ENCODE assay signal across 10 cellular contexts in genomic region chr2:73200281-73200680, GRCh38. TPM values are rescaled to one million over a fixed set of nuclear protein-coding genes. Genes with fewer than 3 reads are reported as not detected.
DNase-seq lines count a peak whose midpoint lies in the region; ATAC-seq, FAIRE-seq and TF ChIP-seq lines count a peak whose summit lies in the region.
"Not testable (repeated sequence)": the region's sequence is repeated elsewhere in the genome, so short reads cannot be mapped to it uniquely, and the experiment has no call there.
"Had no signal": no experiment of that assay in that cellular context is flagged by ENCODE, and none has a peak within 500 bp of the region (broad histone marks: within the 10 kb centered on the region; RNA-seq: fewer than 3 reads in every experiment).

No MANE protein-coding gene starts in this region.

- H3K4me1 Mint-ChIP-seq in activated CD8-positive, alpha-beta T cell treated with anti-CD3 and anti-CD28 coated beads for 36 hours (ENCODE audit: low read depth), result not testable (repeated sequence)

- not testable (repeated sequence) for H3K79me2 ChIP-seq in GM23248 (ENCODE audit: insufficient read depth); HepG2 (ENCODE audit: insufficient read depth, low read length)

- H3K27me3 ChIP-seq in GM23248 (replicated peaks; ENCODE audit: insufficient read depth), result peaks cover 76% of the 10 kb centered on the region
- H3K27me3 ChIP-seq in HepG2 (ENCODE audit: control insufficient read depth in 1 of 2, insufficient read depth in 2 of 2, low read length in 2 of 2), result not testable (repeated sequence)

- TF ChIP-seq RAD21 in HepG2 (CRISPR knock-in tag; IDR thresholded peaks at IDR 0.05), result not testable (repeated sequence)

- H3K4me3 ChIP-seq in GM23248; epithelial cell of esophagus (ENCODE audit: low read length); HepG2 (replicated peaks in 1 of 3; ENCODE audit: insufficient read depth in 1 of 3, low read depth in 2 of 3, low read length in 3 of 3): not testable (repeated sequence)

- H3K9me3 ChIP-seq in GM23248 (ENCODE audit: low read depth); HepG2 (ENCODE audit: low read length): not testable (repeated sequence)

- CTCF ChIA-PET in activated CD8-positive, alpha-beta T cell treated with anti-CD3 and anti-CD28 coated beads for 36 hours (lab: Charles Lee), result interaction anchor here (1.2 to 1.3 kb wide), 2 partner anchors 12 to 23 kb away, joined by 3 to 6 read pairs; no protein-coding TSS in a partner anchor
- CTCF ChIA-PET in HepG2 (lab: Yijun Ruan, JAX; ENCODE audit: low intra/inter-chr PET ratio, low total read pairs), result not testable (repeated sequence)

- H3K4me1 ChIP-seq in GM23248 (ENCODE audit: insufficient read depth), result not testable (repeated sequence)
- H3K4me1 ChIP-seq in HepG2 (ENCODE audit: insufficient read depth, low read length), result peaks cover 55% of the 10 kb centered on the region

- not testable (repeated sequence) for TF ChIP-seq CTCF in activated CD8-positive, alpha-beta T cell treated with anti-CD3 and anti-CD28 coated beads for 36 hours (IDR thresholded peaks at IDR 0.05); epithelial cell of esophagus (IDR thresholded peaks at IDR 0.05; ENCODE audit: insufficient read depth, low read depth, low read length, missing control alignments); HepG2 (CRISPR knock-in tag; IDR thresholded peaks at IDR 0.05)

- not testable (repeated sequence) for H3K9me2 ChIP-seq in GM23248 (ENCODE audit: insufficient read depth)

- FAIRE-seq in HepG2 (lab: Jason Lieb, UNC), result not testable (repeated sequence)

- peak; percentile 24 for DNase-seq in GM23248
- DNase-seq in RPMI7951 (ENCODE audit: low read depth), result peak; percentile 36
- not testable (repeated sequence) for DNase-seq in activated CD8-positive, alpha-beta T cell treated with anti-CD3 and anti-CD28 coated beads for 36 hours; HepG2 (ENCODE audit: low spot score)
- peak; percentile 29 for DNase-seq in astrocyte of the hippocampus (ENCODE audit: low read depth, low spot score)
- peak; percentile 79 for DNase-seq in epithelial cell of esophagus (ENCODE audit: low read depth)

- H3K4me2 ChIP-seq in GM23248 (ENCODE audit: unreplicated experiment); HepG2 (ENCODE audit: low read depth, low read length): not testable (repeated sequence)

- H3K9me3 Mint-ChIP-seq in activated CD8-positive, alpha-beta T cell treated with anti-CD3 and anti-CD28 coated beads for 36 hours, result not testable (repeated sequence)

- not testable (repeated sequence) for H3K4me3 Mint-ChIP-seq in activated CD8-positive, alpha-beta T cell treated with anti-CD3 and anti-CD28 coated beads for 36 hours

- H3K27me3 Mint-ChIP-seq in activated CD8-positive, alpha-beta T cell treated with anti-CD3 and anti-CD28 coated beads for 36 hours, result peaks cover 45% of the 10 kb centered on the region

- not testable (repeated sequence) for H3K9ac ChIP-seq in GM23248; HepG2 (ENCODE audit: insufficient read depth, low read depth, low read length)

- intact Hi-C loops in activated CD8-positive, alpha-beta T cell treated with anti-CD3 and anti-CD28 coated beads for 36 hours (cut with micrococcal nuclease); HepG2 (cut with micrococcal nuclease; ENCODE audit: unreplicated experiment): not testable (repeated sequence)

- not testable (repeated sequence) for H3K27ac Mint-ChIP-seq in activated CD8-positive, alpha-beta T cell treated with anti-CD3 and anti-CD28 coated beads for 36 hours

- not testable (repeated sequence) for H3K36me3 Mint-ChIP-seq in activated CD8-positive, alpha-beta T cell treated with anti-CD3 and anti-CD28 coated beads for 36 hours (ENCODE audit: low read depth)

- H4K20me1 ChIP-seq in GM23248 (ENCODE audit: insufficient read depth); HepG2 (ENCODE audit: insufficient read depth, low read length): not testable (repeated sequence)

- POLR2A ChIA-PET in activated CD8-positive, alpha-beta T cell treated with anti-CD3 and anti-CD28 coated beads for 36 hours (lab: Charles Lee), result not testable (repeated sequence)
- POLR2A ChIA-PET in HepG2 (lab: Yijun Ruan, JAX), result interaction anchor here (2.8 kb wide), 1 partner anchor 13 kb away, joined by 15 read pairs; the partner anchor contains the start of gene SMYD5

- 62 to 68% methylated on average over 10 of the region's 10 CpGs for WGBS in GM23248 (ENCODE audit: low coverage in 1 of 2, low lambda C conversion rate in 2 of 2, missing lambda C conversion rate in 2 of 2), 2 experiments
- WGBS in HepG2 (ENCODE audit: low lambda C conversion rate), result 47% methylated on average over 10 of the region's 10 CpGs

- BruUV-seq in HepG2 (replicated peaks; lab: Mats Ljungman, UMichigan), result not testable (repeated sequence)

- H2AFZ ChIP-seq in GM23248; HepG2 (ENCODE audit: low read length): not testable (repeated sequence)

- ATAC-seq in activated CD8-positive, alpha-beta T cell treated with anti-CD3 and anti-CD28 coated beads for 36 hours, result peak; percentile 45
- not testable (repeated sequence) for ATAC-seq in HepG2

- in situ Hi-C loops in GM23248 (cut with MboI); HepG2 (cut with HindIII; ENCODE audit: extremely low pct_ligation_motif_present, low pct_unique_long_range_greater_than_20kb): not testable (repeated sequence)

- TF ChIP-seq EP300 in HepG2 (IDR thresholded peaks at IDR 0.05; ENCODE audit: low read depth in 2 of 2, low read length in 2 of 2); HepG2 (CRISPR knock-in tag; IDR thresholded peaks at IDR 0.05; ENCODE audit: borderline replicate concordance): not testable (repeated sequence)

- not testable (repeated sequence) for H3K36me3 ChIP-seq in GM23248 (ENCODE audit: low read depth); HepG2 (replicated peaks in 1 of 2; ENCODE audit: control insufficient read depth in 1 of 2, insufficient read depth in 2 of 2, low read length in 2 of 2)

- not testable (repeated sequence) for H3F3A ChIP-seq in GM23248 (ENCODE audit: insufficient read depth)

- not testable (repeated sequence) for TF ChIP-seq POLR2A in HepG2 (IDR thresholded peaks at IDR 0.05; ENCODE audit: insufficient read depth in 1 of 2, low read depth in 2 of 2, low read length in 2 of 2)

- H3K27ac ChIP-seq in GM23248; HepG2 (ENCODE audit: extremely low read length, insufficient read depth, low read length): not testable (repeated sequence)

RNA-seq across cellular contexts. Expression of gene NOTO, which starts 2.1 kb away (rescaled TPM):
- total RNA-seq in GM23248 (2014; rRNA removed; shearing (Covaris generic)), result not detected in 2 replicates
- polyA plus RNA-seq in GM23248 (2016; fragmentation: Nextera tagmentation; extraction: Ambion mirVana) (not detected in 2 replicates), HepG2 (2011; rRNA removed) (not detected in 2 replicates)
- not detected in 2 replicates for total RNA-seq in RPMI7951 (2014; rRNA removed; shearing (Covaris generic))
- total RNA-seq in activated CD8-positive, alpha-beta T cell treated with anti-CD3 and anti-CD28 coated beads for 36 hours, result not detected
- not detected in 2 replicates for total RNA-seq in HepG2 (2016; rRNA removed; fragmentation: Illumina TruSeq; extraction: Trizol)
- total RNA-seq in HepG2 (2016; cell fraction: cytosol; rRNA removed; fragmentation: Illumina TruSeq; extraction: Trizol; ENCODE audit: low read depth), result not detected in 2 replicates
- not detected in 2 replicates for total RNA-seq in HepG2 (2016; cell fraction: insoluble cytoplasmic fraction; rRNA removed; fragmentation: Illumina TruSeq; extraction: Trizol)
- total RNA-seq in HepG2 (2016; cell fraction: membrane; rRNA removed; fragmentation: Illumina TruSeq; extraction: Trizol), result not detected in 2 replicates
- total RNA-seq in HepG2 (2016; cell fraction: nucleus; rRNA removed; fragmentation: Illumina TruSeq; extraction: Trizol), result not detected in 2 replicates
- polyA plus RNA-seq in HepG2 (2011; cell fraction: cytosol; rRNA removed), result not detected in 2 replicates
- polyA plus RNA-seq in HepG2 (2011; cell fraction: nucleus; rRNA removed), result not detected in 2 replicates
- polyA plus RNA-seq in HepG2 (2012), result not detected in 2 replicates
- not detected in 2 replicates for polyA plus RNA-seq in HepG2 (2016; cell fraction: cytosol; fragmentation: Illumina TruSeq; extraction: Trizol; ENCODE audit: low read depth)
- not detected in 2 replicates for polyA plus RNA-seq in HepG2 (2016; cell fraction: insoluble cytoplasmic fraction; fragmentation: Illumina TruSeq; extraction: Trizol; ENCODE audit: low read depth)
- polyA plus RNA-seq in HepG2 (2016; cell fraction: membrane; fragmentation: Illumina TruSeq; extraction: Trizol; ENCODE audit: low read depth), result not detected in 2 replicates
- not detected in 2 replicates for polyA plus RNA-seq in HepG2 (2016; cell fraction: nucleus; fragmentation: Illumina TruSeq; extraction: Trizol; ENCODE audit: insufficient read depth, low read depth)
- not detected in 2 replicates for polyA minus RNA-seq in HepG2 (2011; rRNA and poly(A)+ RNA removed; ENCODE audit: low replicate concordance)
- not detected in 2 replicates for polyA minus RNA-seq in HepG2 (2011; cell fraction: cytosol; rRNA and poly(A)+ RNA removed)
- not detected in 2 replicates for polyA minus RNA-seq in HepG2 (2011; cell fraction: nucleus; rRNA and poly(A)+ RNA removed)
- total RNA-seq: CD4-positive, alpha-beta memory T cell; H4; HFFc6 had no signal
- polyA plus RNA-seq: AG04450; CD4-positive, alpha-beta memory T cell had no signal

RNA-seq across cellular contexts. Expression of gene SMYD5, which starts 13.8 kb away (rescaled TPM):
- total RNA-seq in GM23248 (2014; rRNA removed; shearing (Covaris generic)), result 20.1 and 33.0 TPM in 2 replicates
- polyA plus RNA-seq in GM23248 (2016; fragmentation: Nextera tagmentation; extraction: Ambion mirVana), result 15.0 and 17.5 TPM in 2 replicates
- total RNA-seq in RPMI7951 (2014; rRNA removed; shearing (Covaris generic)), result 20.1 and 21.5 TPM in 2 replicates
- total RNA-seq in activated CD8-positive, alpha-beta T cell treated with anti-CD3 and anti-CD28 coated beads for 36 hours, result 10 to 100 TPM; 39.6 to 48.6 TPM
- 70.4 and 70.6 TPM in 2 replicates for total RNA-seq in HepG2 (2016; rRNA removed; fragmentation: Illumina TruSeq; extraction: Trizol)
- total RNA-seq in HepG2 (2016; cell fraction: cytosol; rRNA removed; fragmentation: Illumina TruSeq; extraction: Trizol; ENCODE audit: low read depth), result 9.8 and 10.0 TPM in 2 replicates
- 60.2 and 71.8 TPM in 2 replicates for total RNA-seq in HepG2 (2016; cell fraction: insoluble cytoplasmic fraction; rRNA removed; fragmentation: Illumina TruSeq; extraction: Trizol)
- total RNA-seq in HepG2 (2016; cell fraction: membrane; rRNA removed; fragmentation: Illumina TruSeq; extraction: Trizol), result 27.7 and 31.2 TPM in 2 replicates
- 60.7 and 66.5 TPM in 2 replicates for total RNA-seq in HepG2 (2016; cell fraction: nucleus; rRNA removed; fragmentation: Illumina TruSeq; extraction: Trizol)
- 55.8 and 62.2 TPM in 2 replicates for polyA plus RNA-seq in HepG2 (2011; rRNA removed)
- 42.9 and 47.4 TPM in 2 replicates for polyA plus RNA-seq in HepG2 (2011; cell fraction: cytosol; rRNA removed)
- polyA plus RNA-seq in HepG2 (2011; cell fraction: nucleus; rRNA removed), result 96.0 and 102 TPM in 2 replicates
- polyA plus RNA-seq in HepG2 (2012), result 48.5 and 51.9 TPM in 2 replicates
- 8.0 TPM in 2 replicates for polyA plus RNA-seq in HepG2 (2016; cell fraction: cytosol; fragmentation: Illumina TruSeq; extraction: Trizol; ENCODE audit: low read depth)
- 52.6 and 65.1 TPM in 2 replicates for polyA plus RNA-seq in HepG2 (2016; cell fraction: insoluble cytoplasmic fraction; fragmentation: Illumina TruSeq; extraction: Trizol; ENCODE audit: low read depth)
- polyA plus RNA-seq in HepG2 (2016; cell fraction: membrane; fragmentation: Illumina TruSeq; extraction: Trizol; ENCODE audit: low read depth), result 20.7 and 22.3 TPM in 2 replicates
- polyA plus RNA-seq in HepG2 (2016; cell fraction: nucleus; fragmentation: Illumina TruSeq; extraction: Trizol; ENCODE audit: insufficient read depth, low read depth), result 82.3 and 84.7 TPM in 2 replicates
- polyA minus RNA-seq in HepG2 (2011; rRNA and poly(A)+ RNA removed; ENCODE audit: low replicate concordance), result 57.7 and 119 TPM in 2 replicates
- 18.6 and 21.6 TPM in 2 replicates for polyA minus RNA-seq in HepG2 (2011; cell fraction: cytosol; rRNA and poly(A)+ RNA removed)
- 78.0 and 87.9 TPM in 2 replicates for polyA minus RNA-seq in HepG2 (2011; cell fraction: nucleus; rRNA and poly(A)+ RNA removed)

RNA-seq across cellular contexts. Expression of gene PRADC1, which starts 32.8 kb away (rescaled TPM):
- total RNA-seq in GM23248 (2014; rRNA removed; shearing (Covaris generic)), result 40.7 and 44.3 TPM in 2 replicates
- polyA plus RNA-seq in GM23248 (2016; fragmentation: Nextera tagmentation; extraction: Ambion mirVana) (46.7 and 47.8 TPM in 2 replicates), HepG2 (2011; rRNA removed) (11.6 and 12.1 TPM in 2 replicates)
- 43.6 and 52.7 TPM in 2 replicates for total RNA-seq in RPMI7951 (2014; rRNA removed; shearing (Covaris generic))
- total RNA-seq in activated CD8-positive, alpha-beta T cell treated with anti-CD3 and anti-CD28 coated beads for 36 hours, result 10 to 100 TPM; 12.4 to 16.2 TPM
- total RNA-seq in HepG2 (2016; rRNA removed; fragmentation: Illumina TruSeq; extraction: Trizol), result 30.0 and 37.2 TPM in 2 replicates
- total RNA-seq in HepG2 (2016; cell fraction: cytosol; rRNA removed; fragmentation: Illumina TruSeq; extraction: Trizol; ENCODE audit: low read depth), result 141 and 145 TPM in 2 replicates
- total RNA-seq in HepG2 (2016; cell fraction: insoluble cytoplasmic fraction; rRNA removed; fragmentation: Illumina TruSeq; extraction: Trizol), result 25.4 and 37.6 TPM in 2 replicates
- 112 and 121 TPM in 2 replicates for total RNA-seq in HepG2 (2016; cell fraction: membrane; rRNA removed; fragmentation: Illumina TruSeq; extraction: Trizol)
- total RNA-seq in HepG2 (2016; cell fraction: nucleus; rRNA removed; fragmentation: Illumina TruSeq; extraction: Trizol), result 16.8 TPM in 2 replicates
- 10.0 and 15.9 TPM in 2 replicates for polyA plus RNA-seq in HepG2 (2011; cell fraction: cytosol; rRNA removed)
- 4.1 and 7.0 TPM in 2 replicates for polyA plus RNA-seq in HepG2 (2011; cell fraction: nucleus; rRNA removed)
- 5.7 and 8.8 TPM in 2 replicates for polyA plus RNA-seq in HepG2 (2012)
- polyA plus RNA-seq in HepG2 (2016; cell fraction: cytosol; fragmentation: Illumina TruSeq; extraction: Trizol; ENCODE audit: low read depth), result 152 and 157 TPM in 2 replicates
- 23.1 and 23.9 TPM in 2 replicates for polyA plus RNA-seq in HepG2 (2016; cell fraction: insoluble cytoplasmic fraction; fragmentation: Illumina TruSeq; extraction: Trizol; ENCODE audit: low read depth)
- 103 and 106 TPM in 2 replicates for polyA plus RNA-seq in HepG2 (2016; cell fraction: membrane; fragmentation: Illumina TruSeq; extraction: Trizol; ENCODE audit: low read depth)
- polyA plus RNA-seq in HepG2 (2016; cell fraction: nucleus; fragmentation: Illumina TruSeq; extraction: Trizol; ENCODE audit: insufficient read depth, low read depth), result 23.7 and 26.7 TPM in 2 replicates
- 19.5 and 55.8 TPM in 2 replicates for polyA minus RNA-seq in HepG2 (2011; rRNA and poly(A)+ RNA removed; ENCODE audit: low replicate concordance)
- polyA minus RNA-seq in HepG2 (2011; cell fraction: cytosol; rRNA and poly(A)+ RNA removed), result 2.7 and 5.5 TPM in 2 replicates
- polyA minus RNA-seq in HepG2 (2011; cell fraction: nucleus; rRNA and poly(A)+ RNA removed), result 2.2 and 3.3 TPM in 2 replicates

RNA-seq across cellular contexts. Expression of gene CCT7, which starts 33.8 kb away (rescaled TPM):
- total RNA-seq in GM23248 (2014; rRNA removed; shearing (Covaris generic)), result 272 and 316 TPM in 2 replicates
- polyA plus RNA-seq in GM23248 (2016; fragmentation: Nextera tagmentation; extraction: Ambion mirVana), result 213 and 225 TPM in 2 replicates
- total RNA-seq in RPMI7951 (2014; rRNA removed; shearing (Covaris generic)), result 396 and 500 TPM in 2 replicates
- total RNA-seq in activated CD8-positive, alpha-beta T cell treated with anti-CD3 and anti-CD28 coated beads for 36 hours, result 100 to 1,000 TPM; 628 to 660 TPM
- total RNA-seq in HepG2 (2016; rRNA removed; fragmentation: Illumina TruSeq; extraction: Trizol), result 517 and 689 TPM in 2 replicates
- total RNA-seq in HepG2 (2016; cell fraction: cytosol; rRNA removed; fragmentation: Illumina TruSeq; extraction: Trizol; ENCODE audit: low read depth), result 83.8 and 91.7 TPM in 2 replicates
- 525 and 715 TPM in 2 replicates for total RNA-seq in HepG2 (2016; cell fraction: insoluble cytoplasmic fraction; rRNA removed; fragmentation: Illumina TruSeq; extraction: Trizol)
- total RNA-seq in HepG2 (2016; cell fraction: membrane; rRNA removed; fragmentation: Illumina TruSeq; extraction: Trizol), result 114 and 115 TPM in 2 replicates
- total RNA-seq in HepG2 (2016; cell fraction: nucleus; rRNA removed; fragmentation: Illumina TruSeq; extraction: Trizol), result 196 and 212 TPM in 2 replicates
- polyA plus RNA-seq in HepG2 (2011; rRNA removed), result 326 and 347 TPM in 2 replicates
- polyA plus RNA-seq in HepG2 (2011; cell fraction: cytosol; rRNA removed), result 421 and 439 TPM in 2 replicates
- polyA plus RNA-seq in HepG2 (2011; cell fraction: nucleus; rRNA removed), result 113 and 132 TPM in 2 replicates
- polyA plus RNA-seq in HepG2 (2012), result 497 and 591 TPM in 2 replicates
- 60.5 and 62.9 TPM in 2 replicates for polyA plus RNA-seq in HepG2 (2016; cell fraction: cytosol; fragmentation: Illumina TruSeq; extraction: Trizol; ENCODE audit: low read depth)
- 605 and 611 TPM in 2 replicates for polyA plus RNA-seq in HepG2 (2016; cell fraction: insoluble cytoplasmic fraction; fragmentation: Illumina TruSeq; extraction: Trizol; ENCODE audit: low read depth)
- polyA plus RNA-seq in HepG2 (2016; cell fraction: membrane; fragmentation: Illumina TruSeq; extraction: Trizol; ENCODE audit: low read depth), result 71.6 and 78.2 TPM in 2 replicates
- polyA plus RNA-seq in HepG2 (2016; cell fraction: nucleus; fragmentation: Illumina TruSeq; extraction: Trizol; ENCODE audit: insufficient read depth, low read depth), result 207 and 227 TPM in 2 replicates
- polyA minus RNA-seq in HepG2 (2011; rRNA and poly(A)+ RNA removed; ENCODE audit: low replicate concordance), result 594 and 852 TPM in 2 replicates
- 197 and 217 TPM in 2 replicates for polyA minus RNA-seq in HepG2 (2011; cell fraction: cytosol; rRNA and poly(A)+ RNA removed)
- polyA minus RNA-seq in HepG2 (2011; cell fraction: nucleus; rRNA and poly(A)+ RNA removed), result 138 and 184 TPM in 2 replicates
